In the genomic region with DNA sequence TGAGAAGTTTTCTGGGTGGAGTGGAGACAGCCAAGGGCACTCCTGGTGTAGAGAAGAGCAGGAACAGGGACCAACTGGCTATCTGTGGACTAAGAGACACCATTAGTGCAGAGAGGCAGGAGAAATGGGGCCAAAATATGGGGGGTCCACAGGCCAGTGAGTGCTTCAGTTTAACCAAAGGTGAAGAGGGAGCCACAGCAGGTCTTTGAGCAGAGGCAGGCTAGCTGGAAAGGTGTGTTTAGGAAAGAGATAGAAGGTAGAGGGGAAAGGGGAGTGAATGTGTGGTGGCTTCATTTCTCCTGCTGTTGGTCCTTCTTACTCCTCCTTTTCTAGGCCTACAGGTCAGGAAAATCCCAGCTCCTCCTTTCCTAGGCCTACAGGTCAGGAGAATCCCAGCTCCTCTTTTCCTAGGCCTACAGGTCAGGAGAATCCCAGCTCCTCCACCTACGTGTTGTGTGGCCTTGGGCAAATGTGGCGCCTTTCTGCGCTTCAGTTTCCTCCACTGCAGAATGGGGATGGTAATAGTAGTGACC, we compare ENCODE assay signal across 1 cellular context.
TF ChIP-seq lines count a peak whose summit lies in the region.

No MANE protein-coding gene starts in this region.

TF ChIP-seq in GM23338, 12 proteins besides CTCF, POLR2A, EP300 and RAD21:
- TF ChIP-seq POLR2AphosphoS5 (IDR thresholded peaks at IDR 0.05; ENCODE audit: low read depth) (no peak), CREB1 (CRISPR knock-in tag; IDR thresholded peaks at IDR 0.05; ENCODE audit: low read depth) (no peak), EZH2phosphoT487 (IDR thresholded peaks at IDR 0.05; ENCODE audit: unreplicated experiment) (no peak), NANOG (IDR thresholded peaks at IDR 0.05; ENCODE audit: borderline replicate concordance) (no peak), EZH2 (IDR thresholded peaks at IDR 0.05; ENCODE audit: low read depth, unreplicated experiment) (no peak), JUNB (IDR thresholded peaks at IDR 0.05; ENCODE audit: unreplicated experiment) (no peak), STAT1 (IDR thresholded peaks at IDR 0.05; ENCODE audit: unreplicated experiment) (no peak), ZNF114 (CRISPR knock-in tag; IDR thresholded peaks at IDR 0.05) (no peak), ZNF331 (CRISPR knock-in tag; IDR thresholded peaks at IDR 0.05; ENCODE audit: low read depth) (no peak)
- TF ChIP-seq, protein P1, sequence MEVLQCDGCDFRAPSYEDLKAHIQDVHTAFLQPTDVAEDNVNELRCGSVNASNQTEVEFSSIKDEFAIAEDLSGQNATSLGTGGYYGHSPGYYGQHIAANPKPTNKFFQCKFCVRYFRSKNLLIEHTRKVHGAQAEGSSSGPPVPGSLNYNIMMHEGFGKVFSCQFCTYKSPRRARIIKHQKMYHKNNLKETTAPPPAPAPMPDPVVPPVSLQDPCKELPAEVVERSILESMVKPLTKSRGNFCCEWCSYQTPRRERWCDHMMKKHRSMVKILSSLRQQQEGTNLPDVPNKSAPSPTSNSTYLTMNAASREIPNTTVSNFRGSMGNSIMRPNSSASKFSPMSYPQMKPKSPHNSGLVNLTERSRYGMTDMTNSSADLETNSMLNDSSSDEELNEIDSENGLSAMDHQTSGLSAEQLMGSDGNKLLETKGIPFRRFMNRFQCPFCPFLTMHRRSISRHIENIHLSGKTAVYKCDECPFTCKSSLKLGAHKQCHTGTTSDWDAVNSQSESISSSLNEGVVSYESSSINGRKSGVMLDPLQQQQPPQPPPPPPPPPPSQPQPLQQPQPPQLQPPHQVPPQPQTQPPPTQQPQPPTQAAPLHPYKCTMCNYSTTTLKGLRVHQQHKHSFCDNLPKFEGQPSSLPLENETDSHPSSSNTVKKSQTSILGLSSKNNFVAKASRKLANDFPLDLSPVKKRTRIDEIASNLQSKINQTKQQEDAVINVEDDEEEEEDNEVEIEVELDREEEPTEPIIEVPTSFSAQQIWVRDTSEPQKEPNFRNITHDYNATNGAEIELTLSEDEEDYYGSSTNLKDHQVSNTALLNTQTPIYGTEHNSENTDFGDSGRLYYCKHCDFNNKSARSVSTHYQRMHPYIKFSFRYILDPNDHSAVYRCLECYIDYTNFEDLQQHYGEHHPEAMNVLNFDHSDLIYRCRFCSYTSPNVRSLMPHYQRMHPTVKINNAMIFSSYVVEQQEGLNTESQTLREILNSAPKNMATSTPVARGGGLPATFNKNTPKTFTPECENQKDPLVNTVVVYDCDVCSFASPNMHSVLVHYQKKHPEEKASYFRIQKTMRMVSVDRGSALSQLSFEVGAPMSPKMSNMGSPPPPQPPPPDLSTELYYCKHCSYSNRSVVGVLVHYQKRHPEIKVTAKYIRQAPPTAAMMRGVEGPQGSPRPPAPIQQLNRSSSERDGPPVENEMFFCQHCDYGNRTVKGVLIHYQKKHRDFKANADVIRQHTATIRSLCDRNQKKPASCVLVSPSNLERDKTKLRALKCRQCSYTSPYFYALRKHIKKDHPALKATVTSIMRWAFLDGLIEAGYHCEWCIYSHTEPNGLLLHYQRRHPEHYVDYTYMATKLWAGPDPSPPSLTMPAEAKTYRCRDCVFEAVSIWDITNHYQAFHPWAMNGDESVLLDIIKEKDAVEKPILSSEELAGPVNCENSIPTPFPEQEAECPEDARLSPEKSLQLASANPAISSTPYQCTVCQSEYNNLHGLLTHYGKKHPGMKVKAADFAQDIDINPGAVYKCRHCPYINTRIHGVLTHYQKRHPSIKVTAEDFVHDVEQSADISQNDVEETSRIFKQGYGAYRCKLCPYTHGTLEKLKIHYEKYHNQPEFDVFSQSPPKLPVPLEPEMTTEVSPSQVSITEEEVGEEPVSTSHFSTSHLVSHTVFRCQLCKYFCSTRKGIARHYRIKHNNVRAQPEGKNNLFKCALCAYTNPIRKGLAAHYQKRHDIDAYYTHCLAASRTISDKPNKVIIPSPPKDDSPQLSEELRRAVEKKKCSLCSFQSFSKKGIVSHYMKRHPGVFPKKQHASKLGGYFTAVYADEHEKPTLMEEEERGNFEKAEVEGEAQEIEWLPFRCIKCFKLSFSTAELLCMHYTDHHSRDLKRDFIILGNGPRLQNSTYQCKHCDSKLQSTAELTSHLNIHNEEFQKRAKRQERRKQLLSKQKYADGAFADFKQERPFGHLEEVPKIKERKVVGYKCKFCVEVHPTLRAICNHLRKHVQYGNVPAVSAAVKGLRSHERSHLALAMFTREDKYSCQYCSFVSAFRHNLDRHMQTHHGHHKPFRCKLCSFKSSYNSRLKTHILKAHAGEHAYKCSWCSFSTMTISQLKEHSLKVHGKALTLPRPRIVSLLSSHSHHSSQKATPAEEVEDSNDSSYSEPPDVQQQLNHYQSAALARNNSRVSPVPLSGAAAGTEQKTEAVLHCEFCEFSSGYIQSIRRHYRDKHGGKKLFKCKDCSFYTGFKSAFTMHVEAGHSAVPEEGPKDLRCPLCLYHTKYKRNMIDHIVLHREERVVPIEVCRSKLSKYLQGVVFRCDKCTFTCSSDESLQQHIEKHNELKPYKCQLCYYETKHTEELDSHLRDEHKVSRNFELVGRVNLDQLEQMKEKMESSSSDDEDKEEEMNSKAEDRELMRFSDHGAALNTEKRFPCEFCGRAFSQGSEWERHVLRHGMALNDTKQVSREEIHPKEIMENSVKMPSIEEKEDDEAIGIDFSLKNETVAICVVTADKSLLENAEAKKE (CRISPR knock-in tag; IDR thresholded peaks at IDR 0.05): no peak
- TF ChIP-seq, protein P2, sequence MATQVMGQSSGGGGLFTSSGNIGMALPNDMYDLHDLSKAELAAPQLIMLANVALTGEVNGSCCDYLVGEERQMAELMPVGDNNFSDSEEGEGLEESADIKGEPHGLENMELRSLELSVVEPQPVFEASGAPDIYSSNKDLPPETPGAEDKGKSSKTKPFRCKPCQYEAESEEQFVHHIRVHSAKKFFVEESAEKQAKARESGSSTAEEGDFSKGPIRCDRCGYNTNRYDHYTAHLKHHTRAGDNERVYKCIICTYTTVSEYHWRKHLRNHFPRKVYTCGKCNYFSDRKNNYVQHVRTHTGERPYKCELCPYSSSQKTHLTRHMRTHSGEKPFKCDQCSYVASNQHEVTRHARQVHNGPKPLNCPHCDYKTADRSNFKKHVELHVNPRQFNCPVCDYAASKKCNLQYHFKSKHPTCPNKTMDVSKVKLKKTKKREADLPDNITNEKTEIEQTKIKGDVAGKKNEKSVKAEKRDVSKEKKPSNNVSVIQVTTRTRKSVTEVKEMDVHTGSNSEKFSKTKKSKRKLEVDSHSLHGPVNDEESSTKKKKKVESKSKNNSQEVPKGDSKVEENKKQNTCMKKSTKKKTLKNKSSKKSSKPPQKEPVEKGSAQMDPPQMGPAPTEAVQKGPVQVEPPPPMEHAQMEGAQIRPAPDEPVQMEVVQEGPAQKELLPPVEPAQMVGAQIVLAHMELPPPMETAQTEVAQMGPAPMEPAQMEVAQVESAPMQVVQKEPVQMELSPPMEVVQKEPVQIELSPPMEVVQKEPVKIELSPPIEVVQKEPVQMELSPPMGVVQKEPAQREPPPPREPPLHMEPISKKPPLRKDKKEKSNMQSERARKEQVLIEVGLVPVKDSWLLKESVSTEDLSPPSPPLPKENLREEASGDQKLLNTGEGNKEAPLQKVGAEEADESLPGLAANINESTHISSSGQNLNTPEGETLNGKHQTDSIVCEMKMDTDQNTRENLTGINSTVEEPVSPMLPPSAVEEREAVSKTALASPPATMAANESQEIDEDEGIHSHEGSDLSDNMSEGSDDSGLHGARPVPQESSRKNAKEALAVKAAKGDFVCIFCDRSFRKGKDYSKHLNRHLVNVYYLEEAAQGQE (IDR thresholded peaks at IDR 0.05; ENCODE audit: unreplicated experiment): no peak
- TF ChIP-seq, protein P3, sequence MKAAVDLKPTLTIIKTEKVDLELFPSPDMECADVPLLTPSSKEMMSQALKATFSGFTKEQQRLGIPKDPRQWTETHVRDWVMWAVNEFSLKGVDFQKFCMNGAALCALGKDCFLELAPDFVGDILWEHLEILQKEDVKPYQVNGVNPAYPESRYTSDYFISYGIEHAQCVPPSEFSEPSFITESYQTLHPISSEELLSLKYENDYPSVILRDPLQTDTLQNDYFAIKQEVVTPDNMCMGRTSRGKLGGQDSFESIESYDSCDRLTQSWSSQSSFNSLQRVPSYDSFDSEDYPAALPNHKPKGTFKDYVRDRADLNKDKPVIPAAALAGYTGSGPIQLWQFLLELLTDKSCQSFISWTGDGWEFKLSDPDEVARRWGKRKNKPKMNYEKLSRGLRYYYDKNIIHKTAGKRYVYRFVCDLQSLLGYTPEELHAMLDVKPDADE (IDR thresholded peaks at IDR 0.05): no peak
